ENCODE assay signal across 17 cellular contexts in the genomic region with DNA sequence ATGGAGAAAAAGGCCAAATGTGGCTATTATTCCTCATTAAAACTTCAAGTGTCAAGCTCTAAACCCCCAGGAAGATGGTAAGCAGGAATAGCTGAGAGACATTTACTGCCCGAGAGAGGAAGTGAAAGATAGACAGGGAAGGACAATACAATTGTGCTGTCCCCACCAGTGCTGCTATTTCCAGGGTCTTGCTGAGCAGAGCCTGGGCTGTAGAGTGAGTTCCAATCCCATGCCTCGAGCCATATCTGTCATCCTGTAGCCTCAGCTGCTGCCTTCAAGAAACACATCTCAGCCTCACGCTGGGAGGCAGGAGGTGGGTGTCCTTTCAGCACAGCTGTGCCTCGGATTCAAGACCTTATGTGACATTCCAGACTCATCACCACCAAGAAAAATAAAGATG.
DNase-seq lines count a peak whose midpoint lies in the region; ATAC-seq and TF ChIP-seq lines count a peak whose summit lies in the region.
"Had no signal": no experiment of that assay in that cellular context is flagged by ENCODE, and none has a peak within 500 bp of the region (broad histone marks: within the 10 kb centered on the region; RNA-seq: fewer than 3 reads in every experiment).

No MANE protein-coding gene starts in this region.

- H3K4me1 Mint-ChIP-seq in WTC11 = peaks cover 13% of the 10 kb centered on the region

- WGBS in mesodermal cell (ENCODE audit: insufficient coverage in 2 of 2), 2 experiments = 67 to 70% methylated on average over 1 to 3 of the region's 4 CpGs

- no peak for TF ChIP-seq CTCF in WTC11 (IDR thresholded peaks at IDR 0.05)

- H3K4me1 ChIP-seq in mesodermal cell (ENCODE audit: control insufficient read depth, insufficient read depth, low read length, poor library complexity, severe bottlenecking) = no peaks in the 10 kb centered on the region
- H3K4me1 ChIP-seq in skeletal muscle tissue (ENCODE audit: control insufficient read depth in 3 of 3, insufficient read depth in 3 of 3, low read length in 3 of 3) = peaks cover 0 to 7% (median 6%) of the 10 kb centered on the region in 3 donors
- H3K4me1 ChIP-seq: prostate gland had no signal

- H3K9ac ChIP-seq in skeletal muscle tissue (ENCODE audit: low read depth in 1 of 3, low read length in 3 of 3) = no peak overlapping the region

- H3K27ac Mint-ChIP-seq in WTC11 = no peak overlapping the region

- peaks cover 12% of the 10 kb centered on the region; the same call in 1 of the 2 replicates for H3K9me3 Mint-ChIP-seq in WTC11

- no peaks in the 10 kb centered on the region; the same call in 1 of the 2 replicates for H3K27me3 Mint-ChIP-seq in WTC11 (ENCODE audit: low read depth)
- H3K27me3 Mint-ChIP-seq: naive thymus-derived CD8-positive, alpha-beta T cell had no signal

- no peaks in the 10 kb centered on the region for H3K36me3 Mint-ChIP-seq in WTC11

- DNase-seq in SIG-M5 treated with dmso at 0.1 percent for 504 hours (lab: John Stamatoyannopoulos, UW; ENCODE audit: unreplicated experiment) (peak; percentile 23), SIG-M5 (lab: John Stamatoyannopoulos, UW) (no peak), WTC11 (ENCODE audit: low spot score) (no peak), cerebellum (ENCODE audit: low spot score) (no peak), NCI-H1417 treated with DMSO at 0.1 percent for 48 hours (lab: John Stamatoyannopoulos, UW) (no peak)
- DNase-seq: activated CD4-positive, alpha-beta T cell treated with anti-CD3 and anti-CD28 coated beads for 48 hours; activated CD8-positive, alpha-beta memory T cell treated with anti-CD3 and anti-CD28 coated beads, Interleukin-2, amount 50 U/mL, for 48 hours; DMS53; left colon; naive thymus-derived CD8-positive, alpha-beta T cell; NCI-H2227 treated with DMSO at 0.1 percent for 48 hours; stomach had no signal

- POLR2A ChIA-PET in WTC11 (lab: Charles Lee) = interaction anchor here (0.9 kb wide), 1 partner anchor 9 kb away, joined by 3 read pairs; no protein-coding TSS in a partner anchor

- H3K27ac ChIP-seq in mesodermal cell (ENCODE audit: low read depth, low read length, severe bottlenecking) = peak overlapping the region; percentile 51
- H3K27ac ChIP-seq in skeletal muscle tissue (ENCODE audit: low read depth, low read length) = peak overlapping the region; percentile 11
- H3K27ac ChIP-seq: C4-2B, prostate gland, stomach had no signal

- no peaks in the 10 kb centered on the region for H3K36me3 ChIP-seq in mesodermal cell (ENCODE audit: control insufficient read depth, insufficient read depth, low read length)
- H3K36me3 ChIP-seq in skeletal muscle tissue (ENCODE audit: control insufficient read depth in 3 of 3, insufficient read depth in 3 of 3, low read length in 3 of 3) = no peaks in the 10 kb centered on the region
- H3K36me3 ChIP-seq: prostate gland, stomach had no signal

- H3K4me3 Mint-ChIP-seq in WTC11 = no peak overlapping the region
- H3K4me3 Mint-ChIP-seq: naive thymus-derived CD8-positive, alpha-beta T cell had no signal

- ATAC-seq in WTC11 = peak; percentile 41; the same call in 1 of the 2 replicates
- no peak for ATAC-seq in GM19035 (IDR thresholded peaks at IDR 0.05; ENCODE audit: unreplicated experiment)
- ATAC-seq: left colon; naive thymus-derived CD8-positive, alpha-beta T cell had no signal

- CTCF ChIA-PET in WTC11 (lab: Charles Lee) = interaction anchor here (2.2 kb wide), 1 partner anchor 45 kb away, joined by 16 read pairs; no protein-coding TSS in a partner anchor

- H3K4me3 ChIP-seq in mesodermal cell (ENCODE audit: extremely low read depth, insufficient read depth, low read length, poor library complexity, severe bottlenecking) (no peak overlapping the region), skeletal muscle tissue (ENCODE audit: low read length in 3 of 3) (no peak overlapping the region)
- H3K4me3 ChIP-seq: prostate gland, stomach had no signal

- H3K9me3 ChIP-seq in mesodermal cell (ENCODE audit: control insufficient read depth, low read length) (no peaks in the 10 kb centered on the region), skeletal muscle tissue (ENCODE audit: control insufficient read depth in 3 of 3, low read length in 3 of 3) (no peaks in the 10 kb centered on the region)
- H3K9me3 ChIP-seq: prostate gland, stomach had no signal

- H3K27me3 ChIP-seq in skeletal muscle tissue (ENCODE audit: control insufficient read depth in 3 of 3, insufficient read depth in 3 of 3, low read length in 3 of 3) = no peaks in the 10 kb centered on the region
- H3K27me3 ChIP-seq: stomach had no signal

TF ChIP-seq in WTC11, 78 proteins besides CTCF, POLR2A, EP300 and RAD21:
- no peak for TF ChIP-seq NR3C1 (CRISPR knock-in tag; conservative IDR thresholded peaks at IDR 0.05; ENCODE audit: low read depth)
- TF ChIP-seq FOXK1 (CRISPR knock-in tag; IDR thresholded peaks at IDR 0.05) = no peak
- no peak for TF ChIP-seq TP53 (CRISPR knock-in tag; IDR thresholded peaks at IDR 0.05)
- TF ChIP-seq ZNF219 (CRISPR knock-in tag; IDR thresholded peaks at IDR 0.05; ENCODE audit: borderline replicate concordance) = no peak
- no peak for TF ChIP-seq MXD4 (CRISPR knock-in tag; IDR thresholded peaks at IDR 0.05; ENCODE audit: borderline replicate concordance)
